Comparison of ENCODE assay signal across 8 cellular contexts in genomic region chr14:87993485-87993809, GRCh38. TPM values are rescaled to one million over a fixed set of nuclear protein-coding genes. Genes with fewer than 3 reads are reported as not detected.
DNase-seq lines count a peak whose midpoint lies in the region; ATAC-seq and TF ChIP-seq lines count a peak whose summit lies in the region.

No MANE protein-coding gene starts in this region.

- H3K4me1 ChIP-seq in NT2/D1 (ENCODE audit: insufficient read depth, insufficient read length), result no peaks in the 10 kb centered on the region

- H3K4me3 ChIP-seq in NT2/D1 (ENCODE audit: insufficient read length, low read depth) (peak overlapping the region; percentile 67), epithelial cell of proximal tubule (ENCODE audit: low read depth, low read length) (peak overlapping the region; percentile 70)

- peak overlapping the region; percentile 86 for H3K9ac ChIP-seq in NT2/D1 (ENCODE audit: insufficient read length, low read depth)

- intact Hi-C loops in posterior vena cava (cut with DNase I), result no loop called here

- H3K36me3 ChIP-seq in NT2/D1 (ENCODE audit: insufficient read depth, insufficient read length, low read length), result no peaks in the 10 kb centered on the region

- ATAC-seq in GM18861 (IDR thresholded peaks at IDR 0.05; ENCODE audit: unreplicated experiment) (peak; percentile 6), HG02678 (IDR thresholded peaks at IDR 0.05; ENCODE audit: unreplicated experiment) (no peak)

- TF ChIP-seq CTCF in epithelial cell of proximal tubule (conservative IDR thresholded peaks at IDR 0.05; ENCODE audit: low read depth, low read length), result no peak

- no peak for DNase-seq in NT2/D1 (ENCODE audit: low read depth, low spot score)
- DNase-seq in epithelial cell of proximal tubule (ENCODE audit: low read depth), result no peak
- peak; percentile 23 for DNase-seq in renal cortical epithelial cell (ENCODE audit: low read depth)
- no peak for DNase-seq in RPMI8226
- DNase-seq in NOMO-1 treated with dmso at 0.1 percent for 144 hours (lab: John Stamatoyannopoulos, UW; ENCODE audit: unreplicated experiment), result no peak
- DNase-seq in posterior vena cava (ENCODE audit: low spot score), result no peak

- H3K27me3 ChIP-seq in NT2/D1 (ENCODE audit: insufficient read depth, insufficient read length), result no peaks in the 10 kb centered on the region

- no peaks in the 10 kb centered on the region for H3K9me3 ChIP-seq in NT2/D1 (ENCODE audit: insufficient read depth, low read length)

RNA-seq across cellular contexts. Expression of gene GALC, which starts 0.5 kb away (rescaled TPM):
- total RNA-seq in epithelial cell of proximal tubule (12.1 and 16.9 TPM in 2 replicates), renal cortical epithelial cell (15.5 and 25.4 TPM in 2 replicates), posterior vena cava (10 to 100 TPM; 18.1 to 23.9 TPM)

RNA-seq across cellular contexts. Expression of gene GPR65, which starts 11.5 kb away (rescaled TPM):
- total RNA-seq in epithelial cell of proximal tubule (not detected in 2 replicates), renal cortical epithelial cell (not detected in 2 replicates), posterior vena cava (1 to 10 TPM; 2.0 to 2.4 TPM)
